Comparison of ENCODE assay signal across 33 cellular contexts in the genomic region with DNA sequence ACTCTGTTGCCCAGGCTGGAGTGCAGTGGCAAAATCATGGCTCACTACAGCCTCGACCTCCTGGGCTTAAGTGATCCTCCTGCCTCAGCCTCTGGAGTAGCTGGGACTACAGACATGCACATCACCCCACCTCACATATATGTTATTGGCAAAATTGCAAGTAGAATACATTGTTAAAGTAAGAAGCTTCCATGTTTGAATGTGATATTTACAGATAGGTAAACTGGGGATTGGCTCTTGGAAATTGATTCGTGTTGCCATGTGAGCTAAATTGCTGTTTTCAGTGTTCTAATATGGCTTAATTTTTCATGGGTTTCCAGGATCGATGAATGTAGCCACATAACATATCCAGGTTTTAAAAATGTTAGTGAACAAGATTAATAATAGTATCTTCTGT.
"Had no signal": no experiment of that assay in that cellular context is flagged by ENCODE, and none has a peak within 500 bp of the region (broad histone marks: within the 10 kb centered on the region; RNA-seq: fewer than 3 reads in every experiment).

No MANE protein-coding gene starts in this region.

- H3K9me3 Mint-ChIP-seq: activated CD4-positive, alpha-beta memory T cell treated with anti-CD3 and anti-CD28 coated beads for 36 hours; activated CD4-positive, alpha-beta T cell treated with anti-CD3 and anti-CD28 coated beads, Interleukin-2, amount 10 ng/mL, durations not matched to agents 24 days and 14 days; activated naive CD4-positive, alpha-beta T cell treated with anti-CD3 and anti-CD28 coated beads, Interleukin-2, amount 10 ng/mL, durations not matched to agents 7 days and 5 days; activated naive CD4-positive, alpha-beta T cell treated with anti-CD3 and anti-CD28 coated beads, Interleukin-2, amount 50 U/mL, for 72 hours; activated naive CD8-positive, alpha-beta T cell treated with anti-CD3 and anti-CD28 coated beads, Interleukin-2, amount 10 ng/mL, durations not matched to agents 7 days and 5 days; activated T-cell treated with anti-CD3 and anti-CD28 coated beads, Interleukin-2, amount 50 U/mL, for 24 hours; activated T-cell treated with anti-CD3 and anti-CD28 coated beads, Interleukin-2, amount 50 U/mL, for 72 hours; T-helper 2 cell treated with Interferon-gamma antibody and Interleukin-4, amounts not matched to agents 5 μg/mL and 100 μg/mL, for 36 hours had no signal

- DNase-seq: activated CD4-positive, alpha-beta memory T cell treated with anti-CD3 and anti-CD28 coated beads for 36 hours; activated CD4-positive, alpha-beta T cell treated with anti-CD3 and anti-CD28 coated beads for 36 hours; activated CD4-positive, alpha-beta T cell treated with anti-CD3 and anti-CD28 coated beads, Interleukin-2, amount 10 ng/mL, durations not matched to agents 24 days and 14 days; activated CD4-positive, CD25-positive, alpha-beta regulatory T cell treated with anti-CD3 and anti-CD28 coated beads, Interleukin-2, amount 50 U/mL, for 72 hours; activated CD8-positive, alpha-beta memory T cell treated with anti-CD3 and anti-CD28 coated beads, Interleukin-2, amount 10 ng/mL, durations not matched to agents 7 days and 5 days; activated CD8-positive, alpha-beta memory T cell treated with anti-CD3 and anti-CD28 coated beads, Interleukin-2, amount 50 U/mL, for 4 hours; activated CD8-positive, alpha-beta T cell treated with anti-CD3 and anti-CD28 coated beads, Interleukin-2, amount 10 ng/mL, durations not matched to agents 7 days and 5 days; activated gamma-delta T cell; activated naive CD4-positive, alpha-beta T cell; activated naive CD4-positive, alpha-beta T cell treated with anti-CD3 and anti-CD28 coated beads, Interleukin-2, amount 10 ng/mL, durations not matched to agents 7 days and 5 days; activated naive CD8-positive, alpha-beta T cell treated with anti-CD3 and anti-CD28 coated beads, Interleukin-2, amount 10 ng/mL, durations not matched to agents 7 days and 5 days; activated T-cell treated with anti-CD3 and anti-CD28 coated beads, Interleukin-2, amount 50 U/mL, for 24 hours; activated T-cell treated with anti-CD3 and anti-CD28 coated beads, Interleukin-2, amount 50 U/mL, for 72 hours; central memory CD4-positive, alpha-beta T cell; cerebellar nuclear complex; colonic mucosa; effector CD8-positive, alpha-beta T cell; foreskin fibroblast; gastrocnemius medialis; glutamatergic neuron; heart left ventricle; T-helper 1 cell; T-helper 17 cell; T1000 had no signal

- H3K9me3 ChIP-seq: ascending aorta, breast epithelium, colonic mucosa, gastrocnemius medialis, heart left ventricle had no signal

- H3K36me3 Mint-ChIP-seq: activated CD4-positive, alpha-beta memory T cell treated with anti-CD3 and anti-CD28 coated beads for 36 hours; activated CD8-positive, alpha-beta memory T cell treated with anti-CD3 and anti-CD28 coated beads, Interleukin-2, amount 10 ng/mL, durations not matched to agents 7 days and 5 days; activated naive CD8-positive, alpha-beta T cell treated with anti-CD3 and anti-CD28 coated beads, Interleukin-2, amount 10 ng/mL, durations not matched to agents 7 days and 5 days; brain had no signal

- H3K36me3 ChIP-seq: ascending aorta, breast epithelium, cardiac muscle cell, colonic mucosa, gastrocnemius medialis, heart left ventricle had no signal

- FAIRE-seq: endometrium, endothelial cell of umbilical vein had no signal

- H3K4me3 Mint-ChIP-seq: activated CD4-positive, alpha-beta memory T cell treated with anti-CD3 and anti-CD28 coated beads for 36 hours; activated CD4-positive, alpha-beta T cell treated with anti-CD3 and anti-CD28 coated beads for 36 hours; activated CD4-positive, alpha-beta T cell treated with anti-CD3 and anti-CD28 coated beads, Interleukin-2, amount 10 ng/mL, durations not matched to agents 24 days and 14 days; activated CD8-positive, alpha-beta memory T cell treated with anti-CD3 and anti-CD28 coated beads, Interleukin-2, amount 10 ng/mL, durations not matched to agents 7 days and 5 days; activated CD8-positive, alpha-beta T cell treated with anti-CD3 and anti-CD28 coated beads, Interleukin-2, amount 10 ng/mL, durations not matched to agents 7 days and 5 days; activated naive CD4-positive, alpha-beta T cell treated with anti-CD3 and anti-CD28 coated beads, Interleukin-2, amount 10 ng/mL, durations not matched to agents 7 days and 5 days; activated naive CD8-positive, alpha-beta T cell treated with anti-CD3 and anti-CD28 coated beads, Interleukin-2, amount 10 ng/mL, durations not matched to agents 7 days and 5 days; activated T-cell treated with anti-CD3 and anti-CD28 coated beads, Interleukin-2, amount 50 U/mL, for 24 hours; activated T-cell treated with anti-CD3 and anti-CD28 coated beads, Interleukin-2, amount 50 U/mL, for 72 hours; T-helper 17 cell; T-helper 2 cell treated with Interferon-gamma antibody and Interleukin-4, amounts not matched to agents 5 μg/mL and 100 μg/mL, for 36 hours had no signal

- H3K27ac Mint-ChIP-seq: activated CD4-positive, alpha-beta memory T cell treated with anti-CD3 and anti-CD28 coated beads for 36 hours; activated CD4-positive, alpha-beta T cell treated with anti-CD3 and anti-CD28 coated beads for 36 hours; activated CD4-positive, alpha-beta T cell treated with anti-CD3 and anti-CD28 coated beads, Interleukin-2, amount 10 ng/mL, durations not matched to agents 24 days and 14 days; activated CD8-positive, alpha-beta memory T cell treated with anti-CD3 and anti-CD28 coated beads, Interleukin-2, amount 10 ng/mL, durations not matched to agents 7 days and 5 days; activated naive CD4-positive, alpha-beta T cell treated with anti-CD3 and anti-CD28 coated beads, Interleukin-2, amount 10 ng/mL, durations not matched to agents 7 days and 5 days; activated naive CD4-positive, alpha-beta T cell treated with anti-CD3 and anti-CD28 coated beads, Interleukin-2, amount 50 U/mL, for 72 hours; activated naive CD8-positive, alpha-beta T cell treated with anti-CD3 and anti-CD28 coated beads, Interleukin-2, amount 10 ng/mL, durations not matched to agents 7 days and 5 days; activated T-cell treated with anti-CD3 and anti-CD28 coated beads, Interleukin-2, amount 50 U/mL, for 24 hours; activated T-cell treated with anti-CD3 and anti-CD28 coated beads, Interleukin-2, amount 50 U/mL, for 72 hours; T-helper 2 cell treated with Interferon-gamma antibody and Interleukin-4, amounts not matched to agents 5 μg/mL and 100 μg/mL, for 36 hours had no signal

- ATAC-seq: activated CD4-positive, alpha-beta T cell treated with anti-CD3 and anti-CD28 coated beads for 36 hours; activated CD8-positive, alpha-beta memory T cell treated with anti-CD3 and anti-CD28 coated beads, Interleukin-2, amount 10 ng/mL, durations not matched to agents 7 days and 5 days; activated CD8-positive, alpha-beta T cell treated with anti-CD3 and anti-CD28 coated beads, Interleukin-2, amount 10 ng/mL, durations not matched to agents 7 days and 5 days; activated naive CD4-positive, alpha-beta T cell treated with anti-CD3 and anti-CD28 coated beads, Interleukin-2, amount 50 U/mL, for 72 hours; activated T-cell treated with anti-CD3 and anti-CD28 coated beads, Interleukin-2, amount 50 U/mL, for 72 hours; gastrocnemius medialis; heart left ventricle; T-helper 17 cell had no signal

- H3K4me1 ChIP-seq: ascending aorta, breast epithelium, colonic mucosa had no signal

- H3K27ac ChIP-seq: ascending aorta, breast epithelium, cardiac muscle cell, colonic mucosa, epithelial cell of prostate, gastrocnemius medialis, heart left ventricle had no signal

- H3K27me3 ChIP-seq: ascending aorta, breast epithelium, cardiac muscle cell, colonic mucosa, gastrocnemius medialis, heart left ventricle had no signal

- H3K27me3 Mint-ChIP-seq: activated CD4-positive, alpha-beta memory T cell treated with anti-CD3 and anti-CD28 coated beads for 36 hours; activated CD4-positive, alpha-beta T cell treated with anti-CD3 and anti-CD28 coated beads for 36 hours; activated CD4-positive, alpha-beta T cell treated with anti-CD3 and anti-CD28 coated beads, Interleukin-2, amount 10 ng/mL, durations not matched to agents 24 days and 14 days; activated CD8-positive, alpha-beta memory T cell treated with anti-CD3 and anti-CD28 coated beads, Interleukin-2, amount 10 ng/mL, durations not matched to agents 7 days and 5 days; activated naive CD4-positive, alpha-beta T cell treated with anti-CD3 and anti-CD28 coated beads, Interleukin-2, amount 10 ng/mL, durations not matched to agents 7 days and 5 days; activated naive CD8-positive, alpha-beta T cell treated with anti-CD3 and anti-CD28 coated beads, Interleukin-2, amount 10 ng/mL, durations not matched to agents 7 days and 5 days; activated T-cell treated with anti-CD3 and anti-CD28 coated beads, Interleukin-2, amount 50 U/mL, for 24 hours; brain; T-helper 17 cell had no signal

- H3K4me3 ChIP-seq: ascending aorta, breast epithelium, cardiac muscle cell, colonic mucosa, gastrocnemius medialis, heart left ventricle had no signal
